In the genomic region with DNA sequence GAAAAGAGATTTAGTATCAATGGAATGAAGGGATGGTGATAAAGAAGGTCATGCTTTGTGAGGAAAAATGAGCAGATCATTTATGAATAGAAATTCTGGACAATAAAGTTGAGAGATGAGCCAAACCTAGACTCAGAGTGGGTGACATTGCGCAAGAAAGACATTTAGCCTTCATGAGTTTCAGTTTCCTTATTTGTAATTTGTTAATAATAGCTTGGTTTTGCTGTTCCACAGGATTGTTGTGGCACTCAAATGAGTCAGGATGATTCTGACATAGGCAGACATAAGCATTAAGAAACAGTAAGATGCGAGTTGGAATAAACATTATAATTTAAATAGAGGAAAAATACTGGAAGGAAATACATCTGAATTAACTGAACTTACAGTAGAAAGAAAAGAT, we compare ENCODE assay signal across 8 cellular contexts. TPM values are rescaled to one million over a fixed set of nuclear protein-coding genes. Genes with fewer than 3 reads are reported as not detected.
A peak's percentile ranks its signal among the peaks of the same experiment; 100 is the strongest.
DNase-seq lines count a peak whose midpoint lies in the region; ATAC-seq and TF ChIP-seq lines count a peak whose summit lies in the region.

No MANE protein-coding gene starts in this region.

- ATAC-seq in activated CD8-positive, alpha-beta memory T cell treated with anti-CD3 and anti-CD28 coated beads, Interleukin-2, amount 10 ng/mL, durations not matched to agents 7 days and 5 days: peak; percentile 91
- peak; percentile 98 for ATAC-seq in HG03097 (IDR thresholded peaks at IDR 0.05; ENCODE audit: low FRiP score, unreplicated experiment)
- peak; percentile 39 to 74 for ATAC-seq in stimulated activated naive B cell treated with anti-CD40 and anti-IgM and Interleukin-4, amounts not matched to agents 10 μg/mL and 1 μg/mL and 100 μg/mL, for 72 hours (replicated peaks)

- no peaks in the 10 kb centered on the region for H3K27me3 Mint-ChIP-seq in activated CD8-positive, alpha-beta memory T cell treated with anti-CD3 and anti-CD28 coated beads, Interleukin-2, amount 10 ng/mL, durations not matched to agents 7 days and 5 days
- H3K27me3 Mint-ChIP-seq in stimulated activated naive B cell treated with anti-CD40 and anti-IgM and Interleukin-4, amounts not matched to agents 10 μg/mL and 1 μg/mL and 100 μg/mL, for 72 hours: no peaks in the 10 kb centered on the region
- no peaks in the 10 kb centered on the region for H3K27me3 Mint-ChIP-seq in chondrocyte (ENCODE audit: low read depth)

- TF ChIP-seq CTCF in chondrocyte (IDR thresholded peaks at IDR 0.05): no peak

- peaks cover 37% of the 10 kb centered on the region for H3K36me3 Mint-ChIP-seq in activated CD8-positive, alpha-beta memory T cell treated with anti-CD3 and anti-CD28 coated beads, Interleukin-2, amount 10 ng/mL, durations not matched to agents 7 days and 5 days
- H3K36me3 Mint-ChIP-seq in stimulated activated naive B cell treated with anti-CD40 and anti-IgM and Interleukin-4, amounts not matched to agents 10 μg/mL and 1 μg/mL and 100 μg/mL, for 72 hours: no peaks in the 10 kb centered on the region
- H3K36me3 Mint-ChIP-seq in chondrocyte (ENCODE audit: low read depth): no peaks in the 10 kb centered on the region

- H3K27ac Mint-ChIP-seq in activated CD8-positive, alpha-beta memory T cell treated with anti-CD3 and anti-CD28 coated beads, Interleukin-2, amount 10 ng/mL, durations not matched to agents 7 days and 5 days: no peak overlapping the region
- no peak overlapping the region for H3K27ac Mint-ChIP-seq in stimulated activated naive B cell treated with anti-CD40 and anti-IgM and Interleukin-4, amounts not matched to agents 10 μg/mL and 1 μg/mL and 100 μg/mL, for 72 hours
- no peak overlapping the region for H3K27ac Mint-ChIP-seq in chondrocyte (ENCODE audit: unreplicated experiment)

- CTCF ChIA-PET in activated CD8-positive, alpha-beta memory T cell treated with anti-CD3 and anti-CD28 coated beads, Interleukin-2, amount 10 ng/mL, durations not matched to agents 7 days and 5 days (lab: Charles Lee): interaction anchor here (0.9 to 2.5 kb wide), 8 partner anchors 8 to 76 kb away, joined by 3 to 7 read pairs (median 4); no protein-coding TSS in a partner anchor

- DNase-seq in activated CD8-positive, alpha-beta memory T cell treated with anti-CD3 and anti-CD28 coated beads, Interleukin-2, amount 10 ng/mL, durations not matched to agents 7 days and 5 days: no peak
- DNase-seq in activated CD8-positive, alpha-beta memory T cell treated with anti-CD3 and anti-CD28 coated beads for 24 hours: no peak
- DNase-seq in amniotic epithelial cell (ENCODE audit: low read depth): peak; percentile 89
- DNase-seq in stimulated activated naive B cell treated with anti-CD40 and anti-IgM and Interleukin-4, amounts not matched to agents 10 μg/mL and 1 μg/mL and 100 μg/mL, for 72 hours: no peak
- no peak for DNase-seq in DMS53 (lab: John Stamatoyannopoulos, UW)
- no peak for DNase-seq in HuH-7 (ENCODE audit: low spot score)
- DNase-seq in chondrocyte (ENCODE audit: low spot score): no peak

- H3K4me3 Mint-ChIP-seq in activated CD8-positive, alpha-beta memory T cell treated with anti-CD3 and anti-CD28 coated beads, Interleukin-2, amount 10 ng/mL, durations not matched to agents 7 days and 5 days: no peak overlapping the region
- H3K4me3 Mint-ChIP-seq in stimulated activated naive B cell treated with anti-CD40 and anti-IgM and Interleukin-4, amounts not matched to agents 10 μg/mL and 1 μg/mL and 100 μg/mL, for 72 hours: no peak overlapping the region
- H3K4me3 Mint-ChIP-seq in chondrocyte (ENCODE audit: unreplicated experiment): no peak overlapping the region

- H3K4me1 Mint-ChIP-seq in activated CD8-positive, alpha-beta memory T cell treated with anti-CD3 and anti-CD28 coated beads, Interleukin-2, amount 10 ng/mL, durations not matched to agents 7 days and 5 days: peaks cover 12% of the 10 kb centered on the region
- H3K4me1 Mint-ChIP-seq in stimulated activated naive B cell treated with anti-CD40 and anti-IgM and Interleukin-4, amounts not matched to agents 10 μg/mL and 1 μg/mL and 100 μg/mL, for 72 hours: no peaks in the 10 kb centered on the region
- H3K4me1 Mint-ChIP-seq in chondrocyte (ENCODE audit: low read depth): peaks cover 7% of the 10 kb centered on the region

- no peaks in the 10 kb centered on the region for H3K9me3 Mint-ChIP-seq in activated CD8-positive, alpha-beta memory T cell treated with anti-CD3 and anti-CD28 coated beads, Interleukin-2, amount 10 ng/mL, durations not matched to agents 7 days and 5 days (ENCODE audit: low read depth)
- no peaks in the 10 kb centered on the region for H3K9me3 Mint-ChIP-seq in stimulated activated naive B cell treated with anti-CD40 and anti-IgM and Interleukin-4, amounts not matched to agents 10 μg/mL and 1 μg/mL and 100 μg/mL, for 72 hours
- no peaks in the 10 kb centered on the region for H3K9me3 Mint-ChIP-seq in chondrocyte (ENCODE audit: low read depth)

RNA-seq across cellular contexts. Expression of gene ITGA2, which starts 34.8 kb away (rescaled TPM):
- total RNA-seq in activated CD8-positive, alpha-beta memory T cell treated with anti-CD3 and anti-CD28 coated beads, Interleukin-2, amount 10 ng/mL, durations not matched to agents 7 days and 5 days: 10 to 100 TPM; 17.6 to 37.0 TPM
- total RNA-seq in chondrocyte: 0.79 to 1.6 TPM (median 1.0 TPM) in 3 replicates
